ENCODE assay signal across 8 cellular contexts in the genomic region with DNA sequence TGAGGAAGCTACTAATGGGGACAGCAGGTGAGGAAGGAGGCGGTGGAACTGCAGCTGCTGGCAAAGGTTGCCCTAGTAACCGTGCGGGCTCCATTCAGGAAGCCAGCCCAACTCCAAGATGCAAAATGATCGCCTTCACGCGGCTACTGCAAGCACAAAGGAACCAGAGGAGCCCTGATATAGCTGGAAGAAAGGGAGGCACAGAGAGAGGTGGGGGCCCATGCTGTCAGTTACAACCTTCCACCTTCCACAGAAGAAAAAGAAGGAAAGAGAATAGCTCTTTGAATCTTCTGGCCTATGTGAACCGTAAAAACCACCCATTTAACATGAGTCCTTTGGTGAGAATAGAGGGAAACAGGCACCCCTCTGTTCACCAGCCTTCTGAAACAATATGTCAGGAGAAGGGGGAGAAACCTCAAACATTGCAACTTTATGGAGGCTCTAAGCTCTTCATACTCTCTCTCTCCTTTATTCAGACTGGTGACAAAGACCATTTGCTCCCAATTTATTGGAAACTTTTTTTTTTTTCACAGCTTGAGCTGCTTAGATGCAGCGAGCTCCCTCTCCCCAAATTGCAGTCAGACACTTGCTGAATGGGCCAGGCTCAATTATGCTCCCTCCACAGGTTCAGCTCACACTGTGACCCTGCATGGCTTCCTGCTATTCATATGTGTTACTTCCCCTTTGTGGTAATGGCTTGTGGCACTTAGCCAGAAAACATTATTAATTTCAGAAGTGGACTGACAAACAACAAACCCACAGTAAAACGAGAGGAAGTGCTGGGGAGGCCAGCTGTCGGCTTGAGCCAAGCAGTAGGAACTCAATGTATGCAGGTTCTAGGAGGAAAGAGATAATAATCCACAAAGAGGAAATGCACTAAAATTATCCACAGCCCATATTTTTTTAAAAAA. TPM values are rescaled to one million over a fixed set of nuclear protein-coding genes. Genes with fewer than 3 reads are reported as not detected.
DNase-seq lines count a peak whose midpoint lies in the region; ATAC-seq lines count a peak whose summit lies in the region.

No MANE protein-coding gene starts in this region.

- ATAC-seq in GM21529 (IDR thresholded peaks at IDR 0.05; ENCODE audit: unreplicated experiment) = peak; percentile 98

- peak; percentile 31 for DNase-seq in GM03348 (ENCODE audit: low spot score)
- peak; percentile 85 for DNase-seq in HT1080 (ENCODE audit: low read depth)
- peak; percentile 93 for DNase-seq in NOMO-1 treated with dmso at 0.1 percent for 144 hours (lab: John Stamatoyannopoulos, UW; ENCODE audit: unreplicated experiment)
- peak; percentile 52 for DNase-seq in astrocyte of the hippocampus (ENCODE audit: low read depth, low spot score)
- DNase-seq in iPS-NIHi11 (ENCODE audit: low spot score) = peak; percentile 58
- peak; percentile 25 to 34 for DNase-seq in stimulated activated CD4-positive, alpha-beta T cell treated with anti-CD3 and anti-CD28 coated beads, Interleukin-2, amount 100 ng/mL, for 24 hours
- no peak for DNase-seq in hepatic stellate cell (ENCODE audit: low spot score)

RNA-seq across cellular contexts. Expression of gene DUSP6, which starts 6.2 kb away (rescaled TPM):
- 0.32 and 1.2 TPM in 2 replicates for total RNA-seq in HT1080 (2014; rRNA removed; shearing (Covaris generic))
- 0.44 and 0.89 TPM in 2 replicates for polyA plus RNA-seq in HT1080 (2015; cell fraction: cytosol; rRNA removed)
- polyA plus RNA-seq in HT1080 (2015; cell fraction: nucleus; rRNA removed) = 0.37 and 1.4 TPM in 2 replicates
